ENCODE assay signal across 18 cellular contexts in genomic region chr5:109223521-109223920, GRCh38.
DNase-seq lines count a peak whose midpoint lies in the region; ATAC-seq and TF ChIP-seq lines count a peak whose summit lies in the region.
"Had no signal": no experiment of that assay in that cellular context is flagged by ENCODE, and none has a peak within 500 bp of the region (broad histone marks: within the 10 kb centered on the region; RNA-seq: fewer than 3 reads in every experiment).

No MANE protein-coding gene starts in this region.

- no peak overlapping the region for H3K27ac ChIP-seq in neural progenitor cell

- CTCF ChIA-PET in WTC11 (lab: Charles Lee): no interaction called here

- ATAC-seq in WTC11 (peak; percentile 65), GM21447 (IDR thresholded peaks at IDR 0.05; ENCODE audit: unreplicated experiment) (no peak), Right ventricle myocardium superior (ENCODE audit: poor library complexity) (no peak)
- ATAC-seq: HCT116 had no signal

- no peaks in the 10 kb centered on the region for H3K4me1 Mint-ChIP-seq in WTC11
- H3K4me1 Mint-ChIP-seq in neural progenitor cell: peaks cover 4% of the 10 kb centered on the region

- H3K4me3 ChIP-seq in neural progenitor cell: no peak overlapping the region

- no peaks in the 10 kb centered on the region for H3F3A ChIP-seq in neural progenitor cell (ENCODE audit: low read depth)

- no peaks in the 10 kb centered on the region for H3K9me3 ChIP-seq in neural progenitor cell (ENCODE audit: low read depth)

- H3K27ac Mint-ChIP-seq in WTC11 (no peak overlapping the region), neural progenitor cell (no peak overlapping the region)
- H3K27ac Mint-ChIP-seq: CD4-positive, alpha-beta T cell had no signal

- intact Hi-C loops in Right ventricle myocardium superior (cut with DNase I): no loop called here

- no peaks in the 10 kb centered on the region for H3K27me3 Mint-ChIP-seq in WTC11 (ENCODE audit: low read depth)
- peaks cover 2% of the 10 kb centered on the region for H3K27me3 Mint-ChIP-seq in neural progenitor cell (ENCODE audit: insufficient read depth, low read depth)

- H3K36me3 ChIP-seq in neural progenitor cell: no peaks in the 10 kb centered on the region

- no peaks in the 10 kb centered on the region for H3K79me2 ChIP-seq in neural progenitor cell (ENCODE audit: low read depth)

- no peaks in the 10 kb centered on the region for H3K27me3 ChIP-seq in neural progenitor cell

- H3K4me2 ChIP-seq in neural progenitor cell: no peak overlapping the region

- POLR2A ChIA-PET in WTC11 (lab: Charles Lee): no interaction called here

- no peaks in the 10 kb centered on the region for H4K20me1 ChIP-seq in neural progenitor cell (ENCODE audit: low read depth)

- H3K36me3 Mint-ChIP-seq in WTC11: peaks cover 18% of the 10 kb centered on the region
- H3K36me3 Mint-ChIP-seq in neural progenitor cell: no peaks in the 10 kb centered on the region

- H3K4me1 ChIP-seq in neural progenitor cell: peaks cover 6% of the 10 kb centered on the region
- H3K4me1 ChIP-seq: Caco-2 had no signal

- TF ChIP-seq CTCF in WTC11 (IDR thresholded peaks at IDR 0.05) (no peak), neural progenitor cell (IDR thresholded peaks at IDR 0.05) (peak; percentile 30)

- peak overlapping the region; percentile 36 for H2AFZ ChIP-seq in neural progenitor cell (replicated peaks)

- H3K9me3 Mint-ChIP-seq in WTC11: peaks cover 31% of the 10 kb centered on the region
- H3K9me3 Mint-ChIP-seq in neural progenitor cell: no peaks in the 10 kb centered on the region
- H3K9me3 Mint-ChIP-seq: CD4-positive, alpha-beta T cell had no signal

- H3K4me3 Mint-ChIP-seq in WTC11 (no peak overlapping the region), neural progenitor cell (no peak overlapping the region)
- H3K4me3 Mint-ChIP-seq: CD4-positive, alpha-beta T cell had no signal

- DNase-seq in ELF-1 (ENCODE audit: low read depth, low spot score) (peak; percentile 36), WTC11 (ENCODE audit: low spot score) (no peak), iPS-NIHi11 (ENCODE audit: low spot score) (peak; percentile 23), neural progenitor cell (ENCODE audit: low spot score) (peak; percentile 44), NCI-H2081 treated with DMSO at 0.1 percent for 48 hours (lab: John Stamatoyannopoulos, UW) (no peak), superior temporal gyrus (ENCODE audit: extremely low spot score) (no peak), Right ventricle myocardium superior (no peak)
- DNase-seq: Caco-2; CD4-positive, alpha-beta T cell; GDM1; NCI-H1105; NCI-H1694; NCI-H510A; NCI-H774; OCI-M1; SHP77 treated with DMSO at 0.1 percent for 48 hours had no signal

- H3K9ac ChIP-seq in neural progenitor cell: no peak overlapping the region

TF ChIP-seq in WTC11, 78 proteins besides CTCF, POLR2A, EP300 and RAD21:
- TF ChIP-seq, protein P1, sequence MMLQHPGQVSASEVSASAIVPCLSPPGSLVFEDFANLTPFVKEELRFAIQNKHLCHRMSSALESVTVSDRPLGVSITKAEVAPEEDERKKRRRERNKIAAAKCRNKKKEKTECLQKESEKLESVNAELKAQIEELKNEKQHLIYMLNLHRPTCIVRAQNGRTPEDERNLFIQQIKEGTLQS (CRISPR knock-in tag; conservative IDR thresholded peaks at IDR 0.05): no peak
- TF ChIP-seq NR2C2 (CRISPR knock-in tag; IDR thresholded peaks at IDR 0.05): no peak
- no peak for TF ChIP-seq ZNF121 (CRISPR knock-in tag; IDR thresholded peaks at IDR 0.05)
- TF ChIP-seq ZBTB21 (CRISPR knock-in tag; IDR thresholded peaks at IDR 0.05; ENCODE audit: borderline replicate concordance): no peak
- TF ChIP-seq, protein P2, sequence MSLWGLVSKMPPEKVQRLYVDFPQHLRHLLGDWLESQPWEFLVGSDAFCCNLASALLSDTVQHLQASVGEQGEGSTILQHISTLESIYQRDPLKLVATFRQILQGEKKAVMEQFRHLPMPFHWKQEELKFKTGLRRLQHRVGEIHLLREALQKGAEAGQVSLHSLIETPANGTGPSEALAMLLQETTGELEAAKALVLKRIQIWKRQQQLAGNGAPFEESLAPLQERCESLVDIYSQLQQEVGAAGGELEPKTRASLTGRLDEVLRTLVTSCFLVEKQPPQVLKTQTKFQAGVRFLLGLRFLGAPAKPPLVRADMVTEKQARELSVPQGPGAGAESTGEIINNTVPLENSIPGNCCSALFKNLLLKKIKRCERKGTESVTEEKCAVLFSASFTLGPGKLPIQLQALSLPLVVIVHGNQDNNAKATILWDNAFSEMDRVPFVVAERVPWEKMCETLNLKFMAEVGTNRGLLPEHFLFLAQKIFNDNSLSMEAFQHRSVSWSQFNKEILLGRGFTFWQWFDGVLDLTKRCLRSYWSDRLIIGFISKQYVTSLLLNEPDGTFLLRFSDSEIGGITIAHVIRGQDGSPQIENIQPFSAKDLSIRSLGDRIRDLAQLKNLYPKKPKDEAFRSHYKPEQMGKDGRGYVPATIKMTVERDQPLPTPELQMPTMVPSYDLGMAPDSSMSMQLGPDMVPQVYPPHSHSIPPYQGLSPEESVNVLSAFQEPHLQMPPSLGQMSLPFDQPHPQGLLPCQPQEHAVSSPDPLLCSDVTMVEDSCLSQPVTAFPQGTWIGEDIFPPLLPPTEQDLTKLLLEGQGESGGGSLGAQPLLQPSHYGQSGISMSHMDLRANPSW (CRISPR knock-in tag; conservative IDR thresholded peaks at IDR 0.05; ENCODE audit: low read depth): no peak
- no peak for TF ChIP-seq CDX4 (CRISPR knock-in tag; IDR thresholded peaks at IDR 0.05; ENCODE audit: borderline replicate concordance)
TF ChIP-seq in WTC11: peak in this region for 0.

Comparison
In these comparisons a context has a peak if more than half of its experiments do, and no peak if none do; other contexts are left out.
1. DNase-seq: peak in ELF-1 (single experiment), iPS-NIHi11 (single experiment) and neural progenitor cell (single experiment); none in WTC11 (single experiment), NCI-H2081 treated with DMSO at 0.1 percent for 48 hours (single experiment), superior temporal gyrus (single experiment) and Right ventricle myocardium superior (single experiment).